In genomic region chr12:11769723-11770514, GRCh38 we compare ENCODE assay signal across 16 cellular contexts.
DNase-seq lines count a peak whose midpoint lies in the region; ATAC-seq and TF ChIP-seq lines count a peak whose summit lies in the region.
"Had no signal": no experiment of that assay in that cellular context is flagged by ENCODE, and none has a peak within 500 bp of the region (broad histone marks: within the 10 kb centered on the region; RNA-seq: fewer than 3 reads in every experiment).

No MANE protein-coding gene starts in this region.

- no peaks in the 10 kb centered on the region for H3K36me3 ChIP-seq in tibial artery
- H3K36me3 ChIP-seq: brain microvascular endothelial cell had no signal

- H3K4me1 Mint-ChIP-seq in activated T-cell treated with anti-CD3 and anti-CD28 coated beads, Interleukin-2, amount 50 U/mL, for 72 hours (ENCODE audit: low read depth): peaks cover 100% of the 10 kb centered on the region
- H3K4me1 Mint-ChIP-seq in T-helper 17 cell: peaks cover 61% of the 10 kb centered on the region

- no peak for TF ChIP-seq CTCF in tibial artery (IDR thresholded peaks at IDR 0.05)

- H3K4me1 ChIP-seq in tibial artery: peaks cover 0 to 97% (median 59%) of the 10 kb centered on the region in 4 donors

- no peak overlapping the region for H3K27ac Mint-ChIP-seq in activated T-cell treated with anti-CD3 and anti-CD28 coated beads, Interleukin-2, amount 50 U/mL, for 72 hours
- peak overlapping the region; percentile 96 for H3K27ac Mint-ChIP-seq in T-helper 17 cell

- no peak for ATAC-seq in activated T-cell treated with anti-CD3 and anti-CD28 coated beads, Interleukin-2, amount 50 U/mL, for 72 hours (replicated peaks in 1 of 2)
- ATAC-seq in T-helper 17 cell: peak; percentile 32
- peak; percentile 17 for ATAC-seq in esophagus mucosa
- ATAC-seq in SK-N-SH treated with all-trans-retinoic acid at 6 μM for 48 hours: no peak
- no peak for ATAC-seq in HG02678 (IDR thresholded peaks at IDR 0.05; ENCODE audit: unreplicated experiment)
- ATAC-seq: activated CD4-positive, CD25-positive, alpha-beta regulatory T cell treated with anti-CD3 and anti-CD28 coated beads, Interleukin-2, amount 50 U/mL, for 24 hours had no signal

- H3K27me3 Mint-ChIP-seq in activated T-cell treated with anti-CD3 and anti-CD28 coated beads, Interleukin-2, amount 50 U/mL, for 72 hours (ENCODE audit: low read depth): no peaks in the 10 kb centered on the region
- H3K27me3 Mint-ChIP-seq in T-helper 17 cell: no peaks in the 10 kb centered on the region

- H3K4me3 ChIP-seq in tibial artery: no peak overlapping the region
- H3K4me3 ChIP-seq: testis had no signal

- H3K9me3 Mint-ChIP-seq in activated T-cell treated with anti-CD3 and anti-CD28 coated beads, Interleukin-2, amount 50 U/mL, for 72 hours: no peaks in the 10 kb centered on the region
- H3K9me3 Mint-ChIP-seq: mesothelial cell of epicardium had no signal

- H3K4me3 Mint-ChIP-seq in activated T-cell treated with anti-CD3 and anti-CD28 coated beads, Interleukin-2, amount 50 U/mL, for 72 hours: peak overlapping the region; percentile 18 to 27
- peak overlapping the region; percentile 31 for H3K4me3 Mint-ChIP-seq in T-helper 17 cell
- H3K4me3 Mint-ChIP-seq: mesothelial cell of epicardium had no signal

- H3K27me3 ChIP-seq in tibial artery: no peaks in the 10 kb centered on the region
- H3K27me3 ChIP-seq: brain microvascular endothelial cell, testis had no signal

- peaks cover 5 to 19% of the 10 kb centered on the region in 2 donors for H3K36me3 Mint-ChIP-seq in activated T-cell treated with anti-CD3 and anti-CD28 coated beads, Interleukin-2, amount 50 U/mL, for 72 hours (ENCODE audit: insufficient read depth in 2 of 2)
- H3K36me3 Mint-ChIP-seq in T-helper 17 cell (ENCODE audit: low read depth): peaks cover 4% of the 10 kb centered on the region

- intact Hi-C loops in tibial artery (cut with DNase I; ENCODE audit: low total_unique reads): loop anchor here (10.0 kb wide), 1 partner anchor 115 kb away; no protein-coding TSS in a partner anchor

- H3K27ac ChIP-seq in tibial artery: peak overlapping the region; percentile 10 to 84
- H3K27ac ChIP-seq: brain microvascular endothelial cell, testis had no signal

- no peak for DNase-seq in activated T-cell treated with anti-CD3 and anti-CD28 coated beads, Interleukin-2, amount 50 U/mL, for 72 hours
- no peak for DNase-seq in activated T-cell treated with anti-CD3 and anti-CD28 coated beads for 4 hours
- no peak for DNase-seq in T-helper 17 cell
- no peak for DNase-seq in tibial artery
- no peak for DNase-seq in NCI-H146 treated with DMSO at 0.1 percent for 48 hours (lab: John Stamatoyannopoulos, UW; ENCODE audit: unreplicated experiment)
- DNase-seq: brain microvascular endothelial cell; DMS 273 treated with DMSO at 0.1 percent for 48 hours; effector CD8-positive, alpha-beta T cell; NCI-H2227 treated with DMSO at 0.1 percent for 48 hours; SW 1271; testis had no signal

- H3K9me3 ChIP-seq in T-helper 17 cell (ENCODE audit: control insufficient read depth, low read length, poor library complexity, severe bottlenecking): no peaks in the 10 kb centered on the region
- H3K9me3 ChIP-seq in tibial artery: no peaks in the 10 kb centered on the region
- H3K9me3 ChIP-seq: testis had no signal

TF ChIP-seq in SK-N-SH treated with all-trans-retinoic acid at 6 μM for 48 hours, 23 proteins besides CTCF, POLR2A, EP300 and RAD21:
- TF ChIP-seq RARB (CRISPR knock-in tag; IDR thresholded peaks at IDR 0.05) (no peak), POU6F1 (CRISPR knock-in tag; IDR thresholded peaks at IDR 0.05; ENCODE audit: borderline replicate concordance, low read depth) (no peak), TSHZ2 (CRISPR knock-in tag; IDR thresholded peaks at IDR 0.05) (no peak), SNAI2 (CRISPR knock-in tag; IDR thresholded peaks at IDR 0.05) (no peak)
TF ChIP-seq in SK-N-SH treated with all-trans-retinoic acid at 6 μM for 48 hours: peak in this region for 0.

Comparison
In these comparisons a context has a peak if more than half of its experiments do, and no peak if none do; other contexts are left out.
1. ATAC-seq: peak in T-helper 17 cell (single experiment) and esophagus mucosa (single experiment); none in activated T-cell treated with anti-CD3 and anti-CD28 coated beads, Interleukin-2, amount 50 U/mL, for 72 hours (0 of 2), SK-N-SH treated with all-trans-retinoic acid at 6 μM for 48 hours (single experiment) and HG02678 (single experiment).